23 cellular contexts compared by ENCODE assay signal in genomic region chr2:43302311-43303051, GRCh38.
DNase-seq lines count a peak whose midpoint lies in the region; ATAC-seq and TF ChIP-seq lines count a peak whose summit lies in the region.
"Had no signal": no experiment of that assay in that cellular context is flagged by ENCODE, and none has a peak within 500 bp of the region (broad histone marks: within the 10 kb centered on the region; RNA-seq: fewer than 3 reads in every experiment).

No MANE protein-coding gene starts in this region.

- no peak for TF ChIP-seq POLR2A in uterus (IDR thresholded peaks at IDR 0.05)

- ATAC-seq in GM19324 (IDR thresholded peaks at IDR 0.05; ENCODE audit: low FRiP score, unreplicated experiment) = no peak
- ATAC-seq: effector memory CD8-positive, alpha-beta T cell; GM23338 had no signal

- H3K9me3 ChIP-seq in muscle layer of colon (ENCODE audit: low read length) (no peaks in the 10 kb centered on the region), uterus (no peaks in the 10 kb centered on the region), MG63 (no peaks in the 10 kb centered on the region), BE2C (no peaks in the 10 kb centered on the region)
- H3K9me3 ChIP-seq: esophagus squamous epithelium, left lung, prostate gland had no signal

- H3K27ac ChIP-seq in muscle layer of colon (ENCODE audit: low read depth, low read length) (peak overlapping the region; percentile 65), uterus (peak overlapping the region; percentile 82 to 96)

- H3K27me3 ChIP-seq in muscle layer of colon (ENCODE audit: control insufficient read depth in 1 of 2, insufficient read depth in 2 of 2, low read length in 2 of 2) = no peaks in the 10 kb centered on the region
- no peaks in the 10 kb centered on the region for H3K27me3 ChIP-seq in uterus
- H3K27me3 ChIP-seq in MG63 = no peaks in the 10 kb centered on the region
- H3K27me3 ChIP-seq in BE2C = no peaks in the 10 kb centered on the region
- H3K27me3 ChIP-seq: esophagus squamous epithelium, left lung had no signal

- no peak overlapping the region for H3K9ac ChIP-seq in muscle layer of colon (ENCODE audit: low read length)

- DNase-seq in RPMI7951 (ENCODE audit: low read depth) (peak; percentile 25), cerebellar cortex (ENCODE audit: low spot score) (peak; percentile 90), uterus (no peak), MG63 (no peak), BE2C (no peak)
- DNase-seq: activated CD4-positive, alpha-beta T cell treated with anti-CD3 and anti-CD28 coated beads for 48 hours; activated effector memory CD4-positive, alpha-beta T cell treated with anti-CD3 and anti-CD28 coated beads, Interleukin-2, amount 50 U/mL, for 16 hours; activated naive CD8-positive, alpha-beta T cell treated with anti-CD3 and anti-CD28 coated beads, Interleukin-2, amount 10 ng/mL, durations not matched to agents 7 days and 5 days; activated T-cell treated with anti-CD3 and anti-CD28 coated beads, Interleukin-2, amount 50 U/mL, for 1 hour; effector memory CD8-positive, alpha-beta T cell; esophagus squamous epithelium; Kasumi-1; left lung; naive B cell; NCI-H1694; NCI-H2171; NCI-H510A; nucleus accumbens; stimulated activated naive CD8-positive, alpha-beta T cell treated with anti-CD3 and anti-CD28 coated beads, Interleukin-15, Interleukin-2, amounts not matched to agents 100 U/mL and 50 U/mL, for 24 hours had no signal

- H3K4me3 ChIP-seq in muscle layer of colon (ENCODE audit: low read depth in 1 of 2, low read length in 2 of 2) (no peak overlapping the region), uterus (no peak overlapping the region), MG63 (no peak overlapping the region), BE2C (ENCODE audit: low read depth, low read length) (no peak overlapping the region)
- H3K4me3 ChIP-seq: esophagus squamous epithelium, GM23338, left lung, prostate gland had no signal

- H3K36me3 ChIP-seq in muscle layer of colon (ENCODE audit: insufficient read depth, low read length) = no peaks in the 10 kb centered on the region
- H3K36me3 ChIP-seq in uterus = no peaks in the 10 kb centered on the region
- no peaks in the 10 kb centered on the region; the same call in 1 of the 2 replicates for H3K36me3 ChIP-seq in MG63
- H3K36me3 ChIP-seq in BE2C = no peaks in the 10 kb centered on the region; the same call in 1 of the 2 replicates
- H3K36me3 ChIP-seq: esophagus squamous epithelium, left lung, prostate gland had no signal

- TF ChIP-seq CTCF in uterus (IDR thresholded peaks at IDR 0.05) = no peak
- no peak for TF ChIP-seq CTCF in BE2C (IDR thresholded peaks at IDR 0.05; ENCODE audit: low read depth, low read length)

- intact Hi-C loops in uterus (cut with DNase I; ENCODE audit: low total_unique reads) = no loop called here

- peaks cover 68% of the 10 kb centered on the region for H3K4me1 ChIP-seq in muscle layer of colon (ENCODE audit: insufficient read depth, low read length)
- peaks cover 7 to 14% of the 10 kb centered on the region in 2 donors for H3K4me1 ChIP-seq in uterus
- peaks cover 5% of the 10 kb centered on the region; the same call in 1 of the 2 replicates for H3K4me1 ChIP-seq in BE2C

Comparison
In these comparisons a context has a peak if more than half of its experiments do, and no peak if none do; other contexts are left out.
1. DNase-seq: peak in RPMI7951 (single experiment) and cerebellar cortex (single experiment); none in uterus (0 of 2), MG63 (single experiment) and BE2C (single experiment).